ENCODE assay signal across 14 cellular contexts in genomic region chr2:25256486-25256875, GRCh38.
DNase-seq lines count a peak whose midpoint lies in the region; ATAC-seq and TF ChIP-seq lines count a peak whose summit lies in the region.
"Had no signal": no experiment of that assay in that cellular context is flagged by ENCODE, and none has a peak within 500 bp of the region (broad histone marks: within the 10 kb centered on the region; RNA-seq: fewer than 3 reads in every experiment).

No MANE protein-coding gene starts in this region.

- H3K27ac Mint-ChIP-seq in CD4-positive, alpha-beta T cell: peak overlapping the region; percentile 72
- H3K27ac Mint-ChIP-seq in dendritic cell treated with granulocyte-macrophage colony-stimulating factor and Interleukin-4, amounts not matched to agents 40 ng/mL and 50 ng/mL, for 4 days: peak overlapping the region; percentile 10
- H3K27ac Mint-ChIP-seq in neural progenitor cell: peak overlapping the region; percentile 46
- H3K27ac Mint-ChIP-seq: activated B cell treated with CpG ODN at 0.5 μM for 24 hours, natural killer cell had no signal

- H3K9me3 ChIP-seq in CD4-positive, alpha-beta T cell (ENCODE audit: control insufficient read depth, low read length): no peaks in the 10 kb centered on the region
- H3K9me3 ChIP-seq in HUES6 (ENCODE audit: control insufficient read depth, insufficient read depth, low read depth, low read length) (no peaks in the 10 kb centered on the region), neural progenitor cell (ENCODE audit: low read depth) (no peaks in the 10 kb centered on the region)

- no peak for ATAC-seq in CD4-positive, alpha-beta T cell (ENCODE audit: poor library complexity)
- ATAC-seq in HG03039 (IDR thresholded peaks at IDR 0.05; ENCODE audit: unreplicated experiment): no peak
- ATAC-seq: natural killer cell had no signal

- CTCF ChIA-PET in CD4-positive, alpha-beta T cell (lab: Charles Lee): no interaction called here

- H3K79me2 ChIP-seq in neural progenitor cell (ENCODE audit: low read depth): peaks cover 4% of the 10 kb centered on the region

- no peaks in the 10 kb centered on the region for H4K20me1 ChIP-seq in neural progenitor cell (ENCODE audit: low read depth)

- peak overlapping the region; percentile 19; the same call in 1 of the 2 replicates for H3K4me3 ChIP-seq in HUES6 (ENCODE audit: low read depth, low read length)
- no peak overlapping the region for H3K4me3 ChIP-seq in neural progenitor cell
- H3K4me3 ChIP-seq: PC-9 had no signal

- peak overlapping the region; percentile 59 for H3K4me3 Mint-ChIP-seq in CD4-positive, alpha-beta T cell
- no peak overlapping the region for H3K4me3 Mint-ChIP-seq in dendritic cell treated with granulocyte-macrophage colony-stimulating factor and Interleukin-4, amounts not matched to agents 40 ng/mL and 50 ng/mL, for 4 days
- H3K4me3 Mint-ChIP-seq in neural progenitor cell: peak overlapping the region; percentile 9
- H3K4me3 Mint-ChIP-seq: activated B cell treated with CpG ODN at 0.5 μM for 24 hours, natural killer cell had no signal

- H3K4me2 ChIP-seq in neural progenitor cell: peak overlapping the region; percentile 42
- H3K4me2 ChIP-seq: PC-9 had no signal

- no peak overlapping the region for H3K27ac ChIP-seq in CD4-positive, alpha-beta T cell (ENCODE audit: low read depth, low read length)
- H3K27ac ChIP-seq in HUES6 (ENCODE audit: low read depth, low read length) (no peak overlapping the region; the same call in 1 of the 2 replicates), neural progenitor cell (no peak overlapping the region)
- H3K27ac ChIP-seq: PC-9 had no signal

- POLR2A ChIA-PET in CD4-positive, alpha-beta T cell (lab: Charles Lee): no interaction called here

- H3K27me3 Mint-ChIP-seq in CD4-positive, alpha-beta T cell: no peaks in the 10 kb centered on the region
- H3K27me3 Mint-ChIP-seq in dendritic cell treated with granulocyte-macrophage colony-stimulating factor and Interleukin-4, amounts not matched to agents 40 ng/mL and 50 ng/mL, for 4 days: peaks cover 8% of the 10 kb centered on the region
- peaks cover 12% of the 10 kb centered on the region for H3K27me3 Mint-ChIP-seq in neural progenitor cell (ENCODE audit: insufficient read depth, low read depth)
- H3K27me3 Mint-ChIP-seq: activated B cell treated with CpG ODN at 0.5 μM for 24 hours had no signal

- intact Hi-C loops in CD4-positive, alpha-beta T cell (cut with DNase I, micrococcal nuclease): loop anchor here in 1 of 2 experiments (10.0 kb wide), 1 partner anchor 58 kb away; no protein-coding TSS in a partner anchor
- intact Hi-C loops in dendritic cell treated with granulocyte-macrophage colony-stimulating factor and Interleukin-4, amounts not matched to agents 40 ng/mL and 50 ng/mL, for 4 days (cut with micrococcal nuclease): no loop called here

- peaks cover 20% of the 10 kb centered on the region for H3K4me1 Mint-ChIP-seq in CD4-positive, alpha-beta T cell (ENCODE audit: low read depth)
- H3K4me1 Mint-ChIP-seq in dendritic cell treated with granulocyte-macrophage colony-stimulating factor and Interleukin-4, amounts not matched to agents 40 ng/mL and 50 ng/mL, for 4 days (ENCODE audit: low read depth): peaks cover 32% of the 10 kb centered on the region
- peaks cover 71% of the 10 kb centered on the region for H3K4me1 Mint-ChIP-seq in neural progenitor cell

- H3K9ac ChIP-seq in HUES6 (ENCODE audit: low read length) (peak overlapping the region; percentile 18), neural progenitor cell (no peak overlapping the region)

- no peaks in the 10 kb centered on the region for H3K27me3 ChIP-seq in CD4-positive, alpha-beta T cell (ENCODE audit: control insufficient read depth, insufficient read depth, low read length)
- H3K27me3 ChIP-seq in HUES6 (ENCODE audit: control insufficient read depth, insufficient read depth, low read length) (no peaks in the 10 kb centered on the region), neural progenitor cell (no peaks in the 10 kb centered on the region)

- H3K36me3 Mint-ChIP-seq in CD4-positive, alpha-beta T cell (ENCODE audit: low read depth): peaks cover 48% of the 10 kb centered on the region
- H3K36me3 Mint-ChIP-seq in dendritic cell treated with granulocyte-macrophage colony-stimulating factor and Interleukin-4, amounts not matched to agents 40 ng/mL and 50 ng/mL, for 4 days (ENCODE audit: low read depth): peaks cover 74% of the 10 kb centered on the region
- peaks cover 20% of the 10 kb centered on the region for H3K36me3 Mint-ChIP-seq in neural progenitor cell
- H3K36me3 Mint-ChIP-seq: natural killer cell had no signal

- peak overlapping the region; percentile 8 for H2AFZ ChIP-seq in neural progenitor cell (replicated peaks)
- H2AFZ ChIP-seq: PC-9 had no signal

- H3K36me3 ChIP-seq in HUES6 (ENCODE audit: control insufficient read depth, insufficient read depth, low read length): peaks cover 3% of the 10 kb centered on the region; the same call in 1 of the 2 replicates
- no peaks in the 10 kb centered on the region for H3K36me3 ChIP-seq in neural progenitor cell

- DNase-seq in CD4-positive, alpha-beta T cell: no peak
- DNase-seq in neural progenitor cell (ENCODE audit: low spot score): no peak
- DNase-seq in islet precursor cell: no peak
- DNase-seq in NCI-H748 treated with DMSO at 0.1 percent for 48 hours (lab: John Stamatoyannopoulos, UW): no peak
- DNase-seq: activated B cell treated with CpG ODN at 0.5 μM for 24 hours, cortex of kidney, natural killer cell, NCI-H2029, NCI-H524 treated with DMSO at 0.1 percent for 48 hours, small intestine had no signal

- peaks cover 59% of the 10 kb centered on the region for H3K4me1 ChIP-seq in HUES6 (ENCODE audit: control insufficient read depth, insufficient read depth, low read length)
- H3K4me1 ChIP-seq in neural progenitor cell: peaks cover 52% of the 10 kb centered on the region

- TF ChIP-seq CTCF in CD4-positive, alpha-beta T cell (IDR thresholded peaks at IDR 0.05): no peak
- no peak for TF ChIP-seq CTCF in neural progenitor cell (IDR thresholded peaks at IDR 0.05)

- no peaks in the 10 kb centered on the region for H3K9me3 Mint-ChIP-seq in CD4-positive, alpha-beta T cell
- no peaks in the 10 kb centered on the region for H3K9me3 Mint-ChIP-seq in dendritic cell treated with granulocyte-macrophage colony-stimulating factor and Interleukin-4, amounts not matched to agents 40 ng/mL and 50 ng/mL, for 4 days
- H3K9me3 Mint-ChIP-seq in neural progenitor cell: no peaks in the 10 kb centered on the region
- H3K9me3 Mint-ChIP-seq: activated B cell treated with CpG ODN at 0.5 μM for 24 hours, natural killer cell had no signal

- H3F3A ChIP-seq in neural progenitor cell (ENCODE audit: low read depth): peaks cover 59% of the 10 kb centered on the region

Comparison
In these comparisons a context has a peak if more than half of its experiments do, and no peak if none do; other contexts are left out.
1. H3K27ac Mint-ChIP-seq: peak in every context shown above with its lines; median percentile 72 in CD4-positive, alpha-beta T cell; 46 in neural progenitor cell; 10 in dendritic cell treated with granulocyte-macrophage colony-stimulating factor and Interleukin-4, amounts not matched to agents 40 ng/mL and 50 ng/mL, for 4 days.